ENCODE assay signal across 27 cellular contexts in the genomic region with DNA sequence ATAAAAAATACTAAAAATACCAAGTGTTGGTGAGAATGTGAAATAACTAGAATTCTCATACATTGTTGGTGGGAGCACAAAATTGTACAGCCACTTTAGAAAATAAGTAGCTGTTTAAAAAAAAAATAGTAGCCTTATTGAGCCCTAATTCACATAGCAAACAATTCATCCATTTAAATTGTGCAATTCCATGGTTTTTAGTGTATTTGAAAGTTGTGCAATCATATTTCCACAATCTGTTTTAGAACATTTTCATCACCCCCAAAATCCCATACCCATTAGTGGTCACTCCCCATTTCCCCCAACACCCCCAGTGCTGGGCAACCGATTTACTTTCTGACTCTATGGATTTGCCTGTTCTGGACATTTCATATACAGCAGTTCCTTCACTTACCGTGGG.
"Had no signal": no experiment of that assay in that cellular context is flagged by ENCODE, and none has a peak within 500 bp of the region (broad histone marks: within the 10 kb centered on the region; RNA-seq: fewer than 3 reads in every experiment).

No MANE protein-coding gene starts in this region.

- H3K9me3 Mint-ChIP-seq: immature natural killer cell; natural killer cell; nephron progenitor cell; stimulated activated effector memory CD8-positive, alpha-beta T cell treated with anti-CD3 and anti-CD28 coated beads, Interleukin-12 subunit alpha, Interleukin-12 subunit beta, amount 100 ng/mL, for 72 hours; stimulated activated naive CD8-positive, alpha-beta T cell treated with anti-CD3 and anti-CD28 coated beads, Interleukin-15, amount 100 ng/mL, for 72 hours had no signal

- H3K4me3 Mint-ChIP-seq: immature natural killer cell; naive B cell; natural killer cell; nephron progenitor cell; stimulated activated effector memory CD8-positive, alpha-beta T cell treated with anti-CD3 and anti-CD28 coated beads, Interleukin-12 subunit alpha, Interleukin-12 subunit beta, amount 100 ng/mL, for 72 hours; stimulated activated naive CD8-positive, alpha-beta T cell treated with anti-CD3 and anti-CD28 coated beads, Interleukin-15, amount 100 ng/mL, for 72 hours; type B pancreatic cell had no signal

- H3K27ac Mint-ChIP-seq: naive B cell; natural killer cell; nephron progenitor cell; stimulated activated effector memory CD8-positive, alpha-beta T cell treated with anti-CD3 and anti-CD28 coated beads, Interleukin-12 subunit alpha, Interleukin-12 subunit beta, amount 100 ng/mL, for 72 hours; stimulated activated naive CD8-positive, alpha-beta T cell treated with anti-CD3 and anti-CD28 coated beads, Interleukin-15, amount 100 ng/mL, for 72 hours; type B pancreatic cell had no signal

- H3K36me3 ChIP-seq: left lung, lower lobe of right lung, ovary, prostate gland, sigmoid colon, uterus had no signal

- ATAC-seq: left lung; lower lobe of right lung; natural killer cell; right cardiac atrium; stimulated activated effector memory CD8-positive, alpha-beta T cell treated with anti-CD3 and anti-CD28 coated beads, Interleukin-12 subunit alpha, Interleukin-12 subunit beta, amount 100 ng/mL, for 72 hours; stimulated activated naive CD8-positive, alpha-beta T cell treated with anti-CD3 and anti-CD28 coated beads, Interleukin-15, amount 100 ng/mL, for 72 hours had no signal

- H3K27me3 ChIP-seq: left lung, ovary, sigmoid colon, spleen, tibial nerve, uterus had no signal

- H3K27me3 Mint-ChIP-seq: naive B cell; stimulated activated naive CD8-positive, alpha-beta T cell treated with anti-CD3 and anti-CD28 coated beads, Interleukin-15, amount 100 ng/mL, for 72 hours; type B pancreatic cell had no signal

- DNase-seq: hypothalamus; immature natural killer cell; kidney; left colon; left lung; lower lobe of right lung; mammary epithelial cell; mesenchymal stem cell; naive B cell; natural killer cell; nephron progenitor cell; ovary; retina; right cardiac atrium; sigmoid colon; spleen; stimulated activated CD4-positive, alpha-beta T cell treated with anti-CD3 and anti-CD28 coated beads, Interleukin-4, amount 100 ng/mL, for 24 hours; stimulated activated naive CD4-positive, alpha-beta T cell; stimulated activated naive CD8-positive, alpha-beta T cell treated with anti-CD3 and anti-CD28 coated beads, Interleukin-15, amount 100 ng/mL, for 72 hours; substantia nigra; uterus had no signal

- H3K4me3 ChIP-seq: left lung, lower lobe of right lung, ovary, prostate gland, sigmoid colon, spleen, tibial nerve, uterus had no signal

- H3K27ac ChIP-seq: left lung, lower lobe of right lung, ovary, prostate gland, sigmoid colon, spleen, tibial nerve had no signal

- H3K4me1 ChIP-seq: prostate gland, uterus had no signal

- H3K9me3 ChIP-seq: left lung, lower lobe of right lung, ovary, prostate gland, sigmoid colon, spleen, tibial nerve, uterus had no signal

- H3K36me3 Mint-ChIP-seq: natural killer cell had no signal

- FAIRE-seq: islet of Langerhans, kidney, small intestine had no signal
